Comparison of ENCODE assay signal across 13 cellular contexts in genomic region chr16:25011891-25012499, GRCh38. TPM values are rescaled to one million over a fixed set of nuclear protein-coding genes. Genes with fewer than 3 reads are reported as not detected.
DNase-seq lines count a peak whose midpoint lies in the region; ATAC-seq, FAIRE-seq and TF ChIP-seq lines count a peak whose summit lies in the region.
"Had no signal": no experiment of that assay in that cellular context is flagged by ENCODE, and none has a peak within 500 bp of the region (broad histone marks: within the 10 kb centered on the region; RNA-seq: fewer than 3 reads in every experiment).

No MANE protein-coding gene starts in this region.

- peaks cover 20% of the 10 kb centered on the region for H3K36me3 Mint-ChIP-seq in activated naive CD8-positive, alpha-beta T cell
- H3K36me3 Mint-ChIP-seq in memory B cell, result peaks cover 22% of the 10 kb centered on the region

- TF ChIP-seq CTCF in HepG2 (CRISPR knock-in tag; IDR thresholded peaks at IDR 0.05), result no peak
- TF ChIP-seq CTCF in right lobe of liver (IDR thresholded peaks at IDR 0.05), result no peak
- no peak for TF ChIP-seq CTCF in upper lobe of right lung (IDR thresholded peaks at IDR 0.05)

- H3K27me3 Mint-ChIP-seq in activated naive CD8-positive, alpha-beta T cell, result no peaks in the 10 kb centered on the region
- no peaks in the 10 kb centered on the region for H3K27me3 Mint-ChIP-seq in memory B cell

- no TSS peak for BruUV-seq in HepG2 (replicated peaks; lab: Mats Ljungman, UMichigan)

- no peaks in the 10 kb centered on the region for H3K9me3 Mint-ChIP-seq in activated naive CD8-positive, alpha-beta T cell (ENCODE audit: low read depth)
- H3K9me3 Mint-ChIP-seq in memory B cell, result no peaks in the 10 kb centered on the region
- H3K9me3 Mint-ChIP-seq: activated T-helper 2 cell treated with anti-CD3 and anti-CD28 coated beads, Interferon-gamma antibody, Interleukin-2, Interleukin-4, amounts not matched to agents 10 μg/mL and 5 μg/mL and 100 μg/mL, durations not matched to agents 14 hours and 24 hours and 36 hours; CD8-positive, alpha-beta T cell had no signal

- no peak for TF ChIP-seq RAD21 in HepG2 (CRISPR knock-in tag; IDR thresholded peaks at IDR 0.05)

- H4K20me1 ChIP-seq in HepG2 (ENCODE audit: insufficient read depth, low read length), result peaks cover 16% of the 10 kb centered on the region; the same call in 1 of the 2 replicates

- POLR2A ChIA-PET in HepG2 (lab: Yijun Ruan, JAX), result interaction anchor here (1.2 kb wide), 1 partner anchor 9 kb away, joined by 3 read pairs; no protein-coding TSS in a partner anchor

- H3K27me3 ChIP-seq in HepG2 (ENCODE audit: control insufficient read depth in 1 of 2, insufficient read depth in 2 of 2, low read length in 2 of 2) (no peaks in the 10 kb centered on the region; a peak in 1 of 5 replicates), right lobe of liver (no peaks in the 10 kb centered on the region), upper lobe of right lung (no peaks in the 10 kb centered on the region)
- H3K27me3 ChIP-seq: ovary had no signal

- DNase-seq in HepG2 (ENCODE audit: low spot score), result no peak
- no peak for DNase-seq in right lobe of liver
- DNase-seq in memory B cell (ENCODE audit: low spot score in 2 of 2), result no peak
- DNase-seq in upper lobe of right lung, result no peak
- DNase-seq in NK-92 treated with Interleukin-12 subunit alpha and Interleukin-12 subunit beta, amount 100 ng/mL, for 24 hours (lab: John Stamatoyannopoulos, UW), result no peak
- DNase-seq: CD8-positive, alpha-beta T cell; NCI-H526 treated with DMSO at 0.1 percent for 48 hours; ovary had no signal

- ATAC-seq in HepG2 (no peak), right lobe of liver (no peak), memory B cell (ENCODE audit: low read depth) (no peak), upper lobe of right lung (no peak), GM18517 (IDR thresholded peaks at IDR 0.05; ENCODE audit: unreplicated experiment) (no peak), HG02973 (IDR thresholded peaks at IDR 0.05; ENCODE audit: unreplicated experiment) (no peak)
- ATAC-seq: CD8-positive, alpha-beta T cell had no signal

- H3K9ac ChIP-seq in HepG2 (ENCODE audit: insufficient read depth, low read depth, low read length), result no peak overlapping the region

- no peak overlapping the region for H2AFZ ChIP-seq in HepG2 (ENCODE audit: low read length)

- peak overlapping the region; percentile 95 for H3K4me3 Mint-ChIP-seq in activated naive CD8-positive, alpha-beta T cell
- H3K4me3 Mint-ChIP-seq in memory B cell, result peak overlapping the region; percentile 94

- no peak overlapping the region for H3K4me3 ChIP-seq in HepG2 (replicated peaks in 1 of 3; ENCODE audit: insufficient read depth in 1 of 3, low read depth in 2 of 3, low read length in 3 of 3)
- no peak overlapping the region for H3K4me3 ChIP-seq in right lobe of liver
- H3K4me3 ChIP-seq in upper lobe of right lung, result no peak overlapping the region
- H3K4me3 ChIP-seq: ovary had no signal

- H3K36me3 ChIP-seq in HepG2 (replicated peaks in 1 of 2; ENCODE audit: control insufficient read depth in 1 of 2, insufficient read depth in 2 of 2, low read length in 2 of 2), result peaks cover 0 to 7% of the 10 kb centered on the region in 2 experiments; a peak in 3 of 5 replicates
- H3K36me3 ChIP-seq in right lobe of liver, result peaks cover 0 to 5% (median 0%) of the 10 kb centered on the region in 4 donors
- H3K36me3 ChIP-seq in upper lobe of right lung, result peaks cover 4% of the 10 kb centered on the region
- H3K36me3 ChIP-seq: ovary had no signal

- peak overlapping the region; percentile 81 for H3K4me2 ChIP-seq in HepG2 (ENCODE audit: low read depth, low read length)

- H3K9me3 ChIP-seq in HepG2 (ENCODE audit: low read length) (no peaks in the 10 kb centered on the region), right lobe of liver (no peaks in the 10 kb centered on the region), upper lobe of right lung (no peaks in the 10 kb centered on the region)
- H3K9me3 ChIP-seq: ovary had no signal

- in situ Hi-C loops in HepG2 (cut with HindIII; ENCODE audit: extremely low pct_ligation_motif_present, low pct_unique_long_range_greater_than_20kb), result no loop called here

- peaks cover 84% of the 10 kb centered on the region for H3K4me1 Mint-ChIP-seq in activated naive CD8-positive, alpha-beta T cell (ENCODE audit: low read depth)
- peaks cover 61% of the 10 kb centered on the region for H3K4me1 Mint-ChIP-seq in memory B cell

- FAIRE-seq in HepG2 (lab: Jason Lieb, UNC), result no peak
- FAIRE-seq: H1 had no signal

- H3K79me2 ChIP-seq in HepG2 (ENCODE audit: insufficient read depth, low read length), result peaks cover 77% of the 10 kb centered on the region

- no peak for TF ChIP-seq POLR2A in HepG2 (IDR thresholded peaks at IDR 0.05; ENCODE audit: insufficient read depth in 1 of 2, low read depth in 2 of 2, low read length in 2 of 2)
- TF ChIP-seq POLR2A in right lobe of liver (IDR thresholded peaks at IDR 0.05), result no peak

- peaks cover 58% of the 10 kb centered on the region for H3K4me1 ChIP-seq in HepG2 (ENCODE audit: insufficient read depth, low read length)
- peaks cover 0 to 22% (median 3%) of the 10 kb centered on the region in 4 donors for H3K4me1 ChIP-seq in right lobe of liver
- H3K4me1 ChIP-seq in upper lobe of right lung, result peaks cover 69% of the 10 kb centered on the region

- WGBS in HepG2 (ENCODE audit: low lambda C conversion rate), result 95% methylated on average over 7 of the region's 7 CpGs
- WGBS in right lobe of liver (ENCODE audit: insufficient coverage, low coverage, low lambda C conversion rate, missing lambda C conversion rate), result 84% methylated on average over 7 of the region's 7 CpGs

- H3K27ac Mint-ChIP-seq in activated naive CD8-positive, alpha-beta T cell, result peak overlapping the region; percentile 91
- H3K27ac Mint-ChIP-seq in memory B cell, result peak overlapping the region; percentile 94

- no peak for TF ChIP-seq EP300 in HepG2 (IDR thresholded peaks at IDR 0.05; ENCODE audit: low read depth in 2 of 2, low read length in 2 of 2)
- TF ChIP-seq EP300 in HepG2 (CRISPR knock-in tag; IDR thresholded peaks at IDR 0.05; ENCODE audit: borderline replicate concordance), result no peak

- CTCF ChIA-PET in HepG2 (lab: Yijun Ruan, JAX; ENCODE audit: low intra/inter-chr PET ratio, low total read pairs), result no interaction called here

- H3K27ac ChIP-seq in HepG2 (ENCODE audit: extremely low read length, insufficient read depth, low read length), result no peak overlapping the region
- no peak overlapping the region for H3K27ac ChIP-seq in right lobe of liver
- peak overlapping the region; percentile 42 for H3K27ac ChIP-seq in upper lobe of right lung
- H3K27ac ChIP-seq: ovary had no signal

- intact Hi-C loops in HepG2 (cut with micrococcal nuclease; ENCODE audit: unreplicated experiment) (loop anchor here (10.0 kb wide), 1 partner anchor 177 kb away; no protein-coding TSS in a partner anchor), right lobe of liver (cut with DNase I) (no loop called here), upper lobe of right lung (cut with DNase I) (no loop called here)

TF ChIP-seq in HepG2, 621 proteins besides CTCF, POLR2A, EP300 and RAD21:
- peak; percentile 40; the same call in 1 of the 2 replicates for TF ChIP-seq TGIF2 (CRISPR knock-in tag; IDR thresholded peaks at IDR 0.05)
- no peak for TF ChIP-seq ZNF839 (CRISPR knock-in tag; IDR thresholded peaks at IDR 0.05; ENCODE audit: borderline replicate concordance)

RNA-seq across cellular contexts. Expression of gene ARHGAP17, which starts 3.2 kb away (rescaled TPM):
- total RNA-seq in HepG2 (2016; rRNA removed; fragmentation: Illumina TruSeq; extraction: Trizol), result 24.6 and 43.8 TPM in 2 replicates
- total RNA-seq in HepG2 (2016; cell fraction: cytosol; rRNA removed; fragmentation: Illumina TruSeq; extraction: Trizol; ENCODE audit: low read depth), result 13.5 and 14.6 TPM in 2 replicates
- total RNA-seq in HepG2 (2016; cell fraction: insoluble cytoplasmic fraction; rRNA removed; fragmentation: Illumina TruSeq; extraction: Trizol), result 22.9 and 34.1 TPM in 2 replicates
- total RNA-seq in HepG2 (2016; cell fraction: membrane; rRNA removed; fragmentation: Illumina TruSeq; extraction: Trizol), result 38.2 and 42.2 TPM in 2 replicates
- 51.5 and 56.4 TPM in 2 replicates for total RNA-seq in HepG2 (2016; cell fraction: nucleus; rRNA removed; fragmentation: Illumina TruSeq; extraction: Trizol)
- 18.7 and 20.8 TPM in 2 replicates for polyA plus RNA-seq in HepG2 (2011; rRNA removed)
- 12.9 and 15.6 TPM in 2 replicates for polyA plus RNA-seq in HepG2 (2011; cell fraction: cytosol; rRNA removed)
- polyA plus RNA-seq in HepG2 (2011; cell fraction: nucleus; rRNA removed), result 45.1 and 48.7 TPM in 2 replicates
- polyA plus RNA-seq in HepG2 (2012), result 43.9 and 44.3 TPM in 2 replicates
- 13.4 and 14.4 TPM in 2 replicates for polyA plus RNA-seq in HepG2 (2016; cell fraction: cytosol; fragmentation: Illumina TruSeq; extraction: Trizol; ENCODE audit: low read depth)
- 50.2 and 64.9 TPM in 2 replicates for polyA plus RNA-seq in HepG2 (2016; cell fraction: insoluble cytoplasmic fraction; fragmentation: Illumina TruSeq; extraction: Trizol; ENCODE audit: low read depth)
- 28.7 and 35.1 TPM in 2 replicates for polyA plus RNA-seq in HepG2 (2016; cell fraction: membrane; fragmentation: Illumina TruSeq; extraction: Trizol; ENCODE audit: low read depth)
- 76.7 and 80.0 TPM in 2 replicates for polyA plus RNA-seq in HepG2 (2016; cell fraction: nucleus; fragmentation: Illumina TruSeq; extraction: Trizol; ENCODE audit: insufficient read depth, low read depth)
- 32.6 and 34.6 TPM in 2 replicates for polyA minus RNA-seq in HepG2 (2011; rRNA and poly(A)+ RNA removed; ENCODE audit: low replicate concordance)
- polyA minus RNA-seq in HepG2 (2011; cell fraction: cytosol; rRNA and poly(A)+ RNA removed), result 25.9 and 33.1 TPM in 2 replicates
- 83.6 and 90.6 TPM in 2 replicates for polyA minus RNA-seq in HepG2 (2011; cell fraction: nucleus; rRNA and poly(A)+ RNA removed)
- 10 to 100 TPM; 20.9 to 33.9 (median 26.3) TPM for total RNA-seq in right lobe of liver
- total RNA-seq in upper lobe of right lung, result 81.6 TPM
